In genomic region chr3:183895296-183895695, GRCh38 we compare ENCODE assay signal across 8 cellular contexts. TPM values are rescaled to one million over a fixed set of nuclear protein-coding genes. Genes with fewer than 3 reads are reported as not detected.
A peak's percentile ranks its signal among the peaks of the same experiment; 100 is the strongest.
DNase-seq lines count a peak whose midpoint lies in the region; ATAC-seq and TF ChIP-seq lines count a peak whose summit lies in the region.

No MANE protein-coding gene starts in this region.

- peaks cover 0 to under 1% (median 0%) of the 10 kb centered on the region in 7 donors for H3K9me3 Mint-ChIP-seq in CD4-positive, CD25-positive, alpha-beta regulatory T cell
- no peaks in the 10 kb centered on the region for H3K9me3 Mint-ChIP-seq in neural crest cell

- no peaks in the 10 kb centered on the region for H4K20me1 ChIP-seq in fibroblast of lung (ENCODE audit: control insufficient read depth, extremely low read depth, insufficient read depth, low read length)

- no peaks in the 10 kb centered on the region for H3K79me2 ChIP-seq in fibroblast of lung (ENCODE audit: control insufficient read depth, insufficient read depth, low read length)

- no peak overlapping the region for H2AFZ ChIP-seq in fibroblast of lung (ENCODE audit: low read length)

- no peak overlapping the region for H3K4me3 Mint-ChIP-seq in CD4-positive, CD25-positive, alpha-beta regulatory T cell
- H3K4me3 Mint-ChIP-seq in neural crest cell, result no peak overlapping the region

- H3K36me3 ChIP-seq in CD4-positive, CD25-positive, alpha-beta regulatory T cell (ENCODE audit: control insufficient read depth, insufficient read depth, low read length), result no peaks in the 10 kb centered on the region
- no peaks in the 10 kb centered on the region for H3K36me3 ChIP-seq in fibroblast of lung (ENCODE audit: control insufficient read depth, insufficient read depth, low read length)

- TF ChIP-seq CTCF in VCaP (conservative IDR thresholded peaks at IDR 0.05) (peak; percentile 83), fibroblast of lung (conservative IDR thresholded peaks at IDR 0.05 in 1 of 2, IDR thresholded peaks at IDR 0.05 in 1 of 2; ENCODE audit: low read depth in 1 of 2, low read length in 2 of 2) (peak; percentile 86 to 87), neural crest cell (conservative IDR thresholded peaks at IDR 0.05) (peak; percentile 85)

- no peaks in the 10 kb centered on the region for H3K9me3 ChIP-seq in CD4-positive, CD25-positive, alpha-beta regulatory T cell (ENCODE audit: control insufficient read depth in 2 of 2, low read length in 2 of 2)
- no peaks in the 10 kb centered on the region for H3K9me3 ChIP-seq in fibroblast of lung (ENCODE audit: control insufficient read depth, insufficient read depth, low read depth, low read length)

- H3K4me2 ChIP-seq in fibroblast of lung (ENCODE audit: extremely low read depth, insufficient read depth, low read length), result no peak overlapping the region

- H3K27me3 ChIP-seq in CD4-positive, CD25-positive, alpha-beta regulatory T cell (ENCODE audit: control insufficient read depth, insufficient read depth, low read length), result peaks cover 3% of the 10 kb centered on the region
- H3K27me3 ChIP-seq in fibroblast of lung (ENCODE audit: control insufficient read depth, insufficient read depth, low read length), result peaks cover 4% of the 10 kb centered on the region

- peaks cover 14% of the 10 kb centered on the region for H3K27me3 Mint-ChIP-seq in CD4-positive, CD25-positive, alpha-beta regulatory T cell
- peaks cover 44% of the 10 kb centered on the region for H3K27me3 Mint-ChIP-seq in neural crest cell (ENCODE audit: low read depth)

- H3K27ac Mint-ChIP-seq in CD4-positive, CD25-positive, alpha-beta regulatory T cell, result no peak overlapping the region
- no peak overlapping the region for H3K27ac Mint-ChIP-seq in neural crest cell (ENCODE audit: unreplicated experiment)

- H3K4me3 ChIP-seq in CD4-positive, CD25-positive, alpha-beta regulatory T cell (ENCODE audit: low read depth, low read length), result no peak overlapping the region
- H3K4me3 ChIP-seq in fibroblast of lung (replicated peaks in 1 of 4; ENCODE audit: control extremely low read depth in 1 of 4, insufficient read depth in 1 of 4, low read depth in 3 of 4, low read length in 4 of 4), result no peak overlapping the region

- H3K27ac ChIP-seq in CD4-positive, CD25-positive, alpha-beta regulatory T cell (ENCODE audit: insufficient read depth, low read length, poor library complexity, severe bottlenecking), result no peak overlapping the region
- no peak overlapping the region for H3K27ac ChIP-seq in VCaP
- H3K27ac ChIP-seq in fibroblast of lung (ENCODE audit: insufficient read depth, low read length), result no peak overlapping the region

- no peak overlapping the region for H3K9ac ChIP-seq in fibroblast of lung (ENCODE audit: insufficient read depth, low read length)

- H3K36me3 Mint-ChIP-seq in CD4-positive, CD25-positive, alpha-beta regulatory T cell, result no peaks in the 10 kb centered on the region
- no peaks in the 10 kb centered on the region for H3K36me3 Mint-ChIP-seq in neural crest cell (ENCODE audit: low read depth)

- ATAC-seq in CD4-positive, CD25-positive, alpha-beta regulatory T cell (ENCODE audit: low read depth in 2 of 2), result peak; percentile 73 to 83
- ATAC-seq in GM18520 (IDR thresholded peaks at IDR 0.05; ENCODE audit: unreplicated experiment) (no peak), GM18511 (IDR thresholded peaks at IDR 0.05; ENCODE audit: unreplicated experiment) (no peak)

- DNase-seq in CD4-positive, CD25-positive, alpha-beta regulatory T cell, result peak; percentile 19 to 68 (median 57)
- DNase-seq in GM19238 (ENCODE audit: insufficient read length, low spot score) (peak; percentile 73), NCI-H2107 (lab: John Stamatoyannopoulos, UW) (peak; percentile 74), fibroblast of lung (ENCODE audit: low read depth in 2 of 2) (peak; percentile 42 to 68), neural crest cell (ENCODE audit: low read depth, low spot score) (no peak)

- H3K4me1 Mint-ChIP-seq in CD4-positive, CD25-positive, alpha-beta regulatory T cell, result peaks cover 0 to 5% (median 2%) of the 10 kb centered on the region in 4 donors
- no peaks in the 10 kb centered on the region for H3K4me1 Mint-ChIP-seq in neural crest cell

- H3K4me1 ChIP-seq in CD4-positive, CD25-positive, alpha-beta regulatory T cell (ENCODE audit: control insufficient read depth, insufficient read depth, low read length, poor library complexity, severe bottlenecking), result peaks cover 4% of the 10 kb centered on the region
- H3K4me1 ChIP-seq in fibroblast of lung (ENCODE audit: control insufficient read depth, extremely low read depth, insufficient read depth, low read length), result no peaks in the 10 kb centered on the region

RNA-seq across cellular contexts. Expression of gene PARL, which starts 10.6 kb away (rescaled TPM):
- 45.6 TPM for total RNA-seq in CD4-positive, CD25-positive, alpha-beta regulatory T cell
- 100 to 1,000 TPM; 101 to 119 (median 116) TPM for polyA plus RNA-seq in CD4-positive, CD25-positive, alpha-beta regulatory T cell
- total RNA-seq in fibroblast of lung (21.1 and 30.2 TPM in 2 replicates), neural crest cell (69.8 and 70.4 TPM in 2 replicates)
- 55.9 and 59.7 TPM in 2 replicates for polyA plus RNA-seq in fibroblast of lung
- 47.8 and 62.5 TPM in 2 replicates for polyA plus RNA-seq in fibroblast of lung (2012)
- polyA minus RNA-seq in fibroblast of lung (ENCODE audit: low replicate concordance), result 22.0 and 22.6 TPM in 2 replicates

Comparison
In these comparisons a context has a peak if more than half of its experiments do, and no peak if none do; other contexts are left out.
1. ATAC-seq: peak in CD4-positive, CD25-positive, alpha-beta regulatory T cell (2 of 2); none in GM18520 (single experiment) and GM18511 (single experiment).
2. Peak in every context shown above with its lines, with median percentiles within 50 percentile points of each other: CTCF ChIP-seq.